In genomic region chr2:197932374-197932773, GRCh38 we compare ENCODE assay signal across 1 cellular context.
A peak's percentile ranks its signal among the peaks of the same experiment; 100 is the strongest.
TF ChIP-seq lines count a peak whose summit lies in the region.

No MANE protein-coding gene starts in this region.

TF ChIP-seq in K562, 482 proteins besides CTCF, POLR2A, EP300 and RAD21 (continued from another document):
- TF ChIP-seq ZNF592 (IDR thresholded peaks at IDR 0.05) (peak; percentile 63; the same call in 1 of the 2 replicates), BRD4 (IDR thresholded peaks at IDR 0.05) (peak; percentile 10; the same call in 1 of the 2 replicates), MGA (IDR thresholded peaks at IDR 0.05) (peak; percentile 38), ZBTB11 (CRISPR knock-in tag; IDR thresholded peaks at IDR 0.05) (peak in 1 of 3 experiments; percentile 59; a peak in 1 of 6 replicates), TEAD2 (tag; IDR thresholded peaks at IDR 0.05) (0 out of 2 replicates have a peak, but pooled peaks have one; percentile 4), ELF4 (CRISPR knock-in tag; IDR thresholded peaks at IDR 0.05) (no peak), GTF2A2 (tag; IDR thresholded peaks at IDR 0.05) (0 out of 2 replicates have a peak, but pooled peaks have one; percentile 30), GATAD2A (IDR thresholded peaks at IDR 0.05) (0 out of 2 replicates have a peak, but pooled peaks have one; percentile 30), NFRKB (IDR thresholded peaks at IDR 0.05; ENCODE audit: low read depth) (peak; percentile 9; the same call in 1 of the 2 replicates), TBP (optimal IDR thresholded peaks at IDR 0.05; ENCODE audit: low read depth, low read length) (no peak), ZBTB1 (CRISPR knock-in tag; IDR thresholded peaks at IDR 0.05; ENCODE audit: borderline replicate concordance, low read depth) (no peak), TCF15 (CRISPR knock-in tag; IDR thresholded peaks at IDR 0.05) (no peak), DMBX1 (CRISPR knock-in tag; IDR thresholded peaks at IDR 0.05; ENCODE audit: borderline replicate concordance) (0 out of 2 replicates have a peak, but pooled peaks have one; percentile 14), MYC (IDR thresholded peaks at IDR 0.05; ENCODE audit: low read depth, low read length) (0 out of 2 replicates have a peak, but pooled peaks have one; percentile 23), MYC (CRISPR knock-in tag; IDR thresholded peaks at IDR 0.05; ENCODE audit: borderline replicate concordance, low read depth) (no peak), COPS2 (conservative IDR thresholded peaks at IDR 0.05) (no peak), CXXC5 (CRISPR knock-in tag; IDR thresholded peaks at IDR 0.05) (peak; percentile 25; the same call in 1 of the 2 replicates)
